22 cellular contexts compared by ENCODE assay signal in the genomic region with DNA sequence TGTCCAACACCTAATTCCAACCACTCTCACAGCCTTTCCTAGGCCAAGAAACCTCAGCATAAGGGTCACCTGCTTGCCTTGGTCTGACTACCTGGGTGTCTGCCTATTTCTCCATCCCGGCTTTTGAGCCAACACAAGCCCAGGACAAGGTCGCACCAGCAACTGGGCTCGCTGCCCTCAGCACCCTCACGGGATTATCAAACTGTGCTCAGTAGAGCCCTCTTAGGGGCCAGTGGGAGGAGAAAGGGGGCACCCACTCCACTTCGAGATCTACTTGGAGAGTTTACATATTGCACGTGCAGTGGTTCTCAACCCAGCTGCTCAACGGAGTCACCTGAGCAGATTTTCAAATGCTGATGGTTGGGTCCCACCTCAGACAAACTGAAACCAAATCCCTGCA. TPM values are rescaled to one million over a fixed set of nuclear protein-coding genes. Genes with fewer than 3 reads are reported as not detected.
A peak's percentile ranks its signal among the peaks of the same experiment; 100 is the strongest.
DNase-seq lines count a peak whose midpoint lies in the region; ATAC-seq and TF ChIP-seq lines count a peak whose summit lies in the region.
"Had no signal": no experiment of that assay in that cellular context is flagged by ENCODE, and none has a peak within 500 bp of the region (broad histone marks: within the 10 kb centered on the region; RNA-seq: fewer than 3 reads in every experiment).

No MANE protein-coding gene starts in this region.

- H3K4me3 ChIP-seq in CD8-positive, alpha-beta T cell (ENCODE audit: low read depth, low read length): no peak overlapping the region
- H3K4me3 ChIP-seq in lung (no peak overlapping the region), aorta (ENCODE audit: low read length in 2 of 2) (no peak overlapping the region)
- H3K4me3 ChIP-seq: GM12878, PC-9 had no signal

- H3K27me3 Mint-ChIP-seq in activated CD4-positive, alpha-beta T cell treated with anti-CD3 and anti-CD28 coated beads, Interleukin-2, amount 10 ng/mL, durations not matched to agents 24 days and 14 days: no peaks in the 10 kb centered on the region
- H3K27me3 Mint-ChIP-seq in activated naive CD4-positive, alpha-beta T cell treated with anti-CD3 and anti-CD28 coated beads for 36 hours (ENCODE audit: low read depth): no peaks in the 10 kb centered on the region
- H3K27me3 Mint-ChIP-seq in CD8-positive, alpha-beta T cell (ENCODE audit: low read depth): no peaks in the 10 kb centered on the region

- no peaks in the 10 kb centered on the region for H3K9me3 ChIP-seq in CD8-positive, alpha-beta T cell (ENCODE audit: low read length)
- no peaks in the 10 kb centered on the region for H3K9me3 ChIP-seq in lung (ENCODE audit: control insufficient read depth in 2 of 2, insufficient read depth in 1 of 2, low read length in 1 of 2)
- no peaks in the 10 kb centered on the region for H3K9me3 ChIP-seq in aorta (ENCODE audit: control insufficient read depth, low read length)
- H3K9me3 ChIP-seq: BE2C had no signal

- H3K4me1 Mint-ChIP-seq in activated CD4-positive, alpha-beta T cell treated with anti-CD3 and anti-CD28 coated beads, Interleukin-2, amount 10 ng/mL, durations not matched to agents 24 days and 14 days: peaks cover 8% of the 10 kb centered on the region
- peaks cover 3% of the 10 kb centered on the region for H3K4me1 Mint-ChIP-seq in activated naive CD4-positive, alpha-beta T cell treated with anti-CD3 and anti-CD28 coated beads for 36 hours (ENCODE audit: low read depth)
- peaks cover 4% of the 10 kb centered on the region for H3K4me1 Mint-ChIP-seq in CD8-positive, alpha-beta T cell (ENCODE audit: low read depth)

- peaks cover 64% of the 10 kb centered on the region for H3K36me3 Mint-ChIP-seq in activated CD4-positive, alpha-beta T cell treated with anti-CD3 and anti-CD28 coated beads, Interleukin-2, amount 10 ng/mL, durations not matched to agents 24 days and 14 days (ENCODE audit: low read depth)
- H3K36me3 Mint-ChIP-seq in activated naive CD4-positive, alpha-beta T cell treated with anti-CD3 and anti-CD28 coated beads, Interleukin-2, amount 50 U/mL, for 72 hours: peaks cover 17 to 35% of the 10 kb centered on the region in 2 donors
- H3K36me3 Mint-ChIP-seq in activated naive CD4-positive, alpha-beta T cell treated with anti-CD3 and anti-CD28 coated beads for 36 hours (ENCODE audit: low read depth): peaks cover 46% of the 10 kb centered on the region
- H3K36me3 Mint-ChIP-seq in CD8-positive, alpha-beta T cell: peaks cover 44% of the 10 kb centered on the region

- H3K9me3 Mint-ChIP-seq in activated CD4-positive, alpha-beta T cell treated with anti-CD3 and anti-CD28 coated beads, Interleukin-2, amount 10 ng/mL, durations not matched to agents 24 days and 14 days: peaks cover 3% of the 10 kb centered on the region
- peaks cover 0 to 4% of the 10 kb centered on the region in 2 donors for H3K9me3 Mint-ChIP-seq in activated naive CD4-positive, alpha-beta T cell treated with anti-CD3 and anti-CD28 coated beads, Interleukin-2, amount 50 U/mL, for 72 hours
- peaks cover 12% of the 10 kb centered on the region for H3K9me3 Mint-ChIP-seq in activated naive CD4-positive, alpha-beta T cell treated with anti-CD3 and anti-CD28 coated beads for 36 hours
- peaks cover 4% of the 10 kb centered on the region for H3K9me3 Mint-ChIP-seq in CD8-positive, alpha-beta T cell

- no peak for DNase-seq in activated CD4-positive, alpha-beta T cell treated with anti-CD3 and anti-CD28 coated beads, Interleukin-2, amount 10 ng/mL, durations not matched to agents 24 days and 14 days
- no peak for DNase-seq in activated CD4-positive, alpha-beta T cell treated with anti-CD3 and anti-CD28 coated beads for 1 hour
- no peak for DNase-seq in activated naive CD4-positive, alpha-beta T cell treated with anti-CD3 and anti-CD28 coated beads, Interleukin-2, amount 50 U/mL, for 72 hours (ENCODE audit: low spot score in 2 of 2)
- DNase-seq in activated naive CD4-positive, alpha-beta T cell treated with anti-CD3 and anti-CD28 coated beads for 36 hours: no peak
- no peak for DNase-seq in CD8-positive, alpha-beta T cell
- DNase-seq in lung (ENCODE audit: low spot score) (peak; percentile 28), aorta (no peak)
- DNase-seq: BE2C, COR-L47, DND-41, Karpas-422, MV-4-11, NCI-H1105 treated with DMSO at 0.1 percent for 48 hours, NCI-H2029 treated with DMSO at 0.1 percent for 48 hours, NCI-H226, NCI-H510A treated with DMSO at 0.1 percent for 48 hours, NCI-H748 treated with DMSO at 0.1 percent for 48 hours, PC-9, RPMI8226 had no signal

- H3K27me3 ChIP-seq in CD8-positive, alpha-beta T cell (ENCODE audit: insufficient read depth, low read length): no peaks in the 10 kb centered on the region
- H3K27me3 ChIP-seq in lung (ENCODE audit: control insufficient read depth, insufficient read depth) (no peaks in the 10 kb centered on the region), aorta (ENCODE audit: control insufficient read depth in 1 of 2, insufficient read depth in 2 of 2, low read length in 1 of 2) (no peaks in the 10 kb centered on the region)
- H3K27me3 ChIP-seq: BE2C had no signal

- CTCF ChIA-PET in activated naive CD4-positive, alpha-beta T cell treated with anti-CD3 and anti-CD28 coated beads for 36 hours (lab: Charles Lee): interaction anchor here (0.6 kb wide), 1 partner anchor 69 kb away, joined by 3 read pairs; no protein-coding TSS in a partner anchor
- CTCF ChIA-PET in CD8-positive, alpha-beta T cell (lab: Charles Lee): interaction anchor here (0.7 to 1.7 kb wide), 3 partner anchors 8 to 503 kb away, joined by 3 to 5 read pairs (median 3); no protein-coding TSS in a partner anchor

- POLR2A ChIA-PET in CD8-positive, alpha-beta T cell (lab: Charles Lee): no interaction called here

- intact Hi-C loops in activated CD4-positive, alpha-beta T cell treated with anti-CD3 and anti-CD28 coated beads, Interleukin-2, amount 10 ng/mL, durations not matched to agents 24 days and 14 days (cut with micrococcal nuclease): no loop called here
- intact Hi-C loops in activated naive CD4-positive, alpha-beta T cell treated with anti-CD3 and anti-CD28 coated beads for 36 hours (cut with micrococcal nuclease): no loop called here
- intact Hi-C loops in CD8-positive, alpha-beta T cell (cut with DNase I, micrococcal nuclease): loop anchor here (2.0 to 5.0 kb wide), 2 partner anchors 31 to 457 kb away; partner anchors contain the start of gene TSPAN3 (in 1 of the 2)
- intact Hi-C loops in aorta (cut with DNase I): no loop called here

- no peak for ATAC-seq in activated naive CD4-positive, alpha-beta T cell treated with anti-CD3 and anti-CD28 coated beads, Interleukin-2, amount 50 U/mL, for 72 hours
- no peak for ATAC-seq in CD8-positive, alpha-beta T cell
- ATAC-seq in lung (ENCODE audit: insufficient read depth, low FRiP score) (no peak), HG02571 (IDR thresholded peaks at IDR 0.05; ENCODE audit: unreplicated experiment) (no peak), aorta (ENCODE audit: low FRiP score) (no peak)
- ATAC-seq: GM12878 had no signal

- H3K4me3 Mint-ChIP-seq in activated CD4-positive, alpha-beta T cell treated with anti-CD3 and anti-CD28 coated beads, Interleukin-2, amount 10 ng/mL, durations not matched to agents 24 days and 14 days: no peak overlapping the region
- no peak overlapping the region for H3K4me3 Mint-ChIP-seq in activated naive CD4-positive, alpha-beta T cell treated with anti-CD3 and anti-CD28 coated beads for 36 hours
- no peak overlapping the region for H3K4me3 Mint-ChIP-seq in CD8-positive, alpha-beta T cell

- no peaks in the 10 kb centered on the region for H3K4me1 ChIP-seq in CD8-positive, alpha-beta T cell (ENCODE audit: insufficient read depth, low read length)
- H3K4me1 ChIP-seq in lung (ENCODE audit: control insufficient read depth in 2 of 2, insufficient read depth in 2 of 2, low read length in 2 of 2) (peaks cover 0 to 4% of the 10 kb centered on the region in 2 donors), aorta (ENCODE audit: control insufficient read depth in 1 of 2, insufficient read depth in 2 of 2, low read length in 2 of 2) (no peaks in the 10 kb centered on the region)
- H3K4me1 ChIP-seq: BE2C had no signal

- TF ChIP-seq CTCF in CD8-positive, alpha-beta T cell (IDR thresholded peaks at IDR 0.05): no peak
- TF ChIP-seq CTCF in lung (IDR thresholded peaks at IDR 0.05; ENCODE audit: control extremely low read depth, extremely low read depth): no peak

- WGBS in lung, 2 donors: 78% methylated on average over 7 of the region's 7 CpGs; no CpG with 5 or more reads in 1 of the 2 donors
- no CpG with 5 or more reads among the region's 7 CpGs for WGBS in aorta, 2 donors

- no peak overlapping the region for H3K27ac ChIP-seq in CD8-positive, alpha-beta T cell (ENCODE audit: low read depth, low read length)
- H3K27ac ChIP-seq in lung (ENCODE audit: low read depth in 1 of 2, low read length in 1 of 2) (no peak overlapping the region), aorta (ENCODE audit: low read depth in 1 of 2, low read length in 2 of 2) (no peak overlapping the region)
- H3K27ac ChIP-seq: PC-9 had no signal

- peak overlapping the region; percentile 62 for H3K27ac Mint-ChIP-seq in activated CD4-positive, alpha-beta T cell treated with anti-CD3 and anti-CD28 coated beads, Interleukin-2, amount 10 ng/mL, durations not matched to agents 24 days and 14 days
- H3K27ac Mint-ChIP-seq in activated naive CD4-positive, alpha-beta T cell treated with anti-CD3 and anti-CD28 coated beads, Interleukin-2, amount 50 U/mL, for 72 hours: peak overlapping the region; percentile 31 to 97
- no peak overlapping the region for H3K27ac Mint-ChIP-seq in activated naive CD4-positive, alpha-beta T cell treated with anti-CD3 and anti-CD28 coated beads for 36 hours
- H3K27ac Mint-ChIP-seq in CD8-positive, alpha-beta T cell: peak overlapping the region; percentile 22

- peaks cover 27% of the 10 kb centered on the region for H3K36me3 ChIP-seq in CD8-positive, alpha-beta T cell (ENCODE audit: insufficient read depth, low read length)
- H3K36me3 ChIP-seq in lung (ENCODE audit: control insufficient read depth in 2 of 2, insufficient read depth in 2 of 2, low read length in 2 of 2) (peaks cover 5 to 40% of the 10 kb centered on the region in 2 donors), aorta (ENCODE audit: control insufficient read depth in 1 of 2, insufficient read depth in 2 of 2, low read length in 1 of 2) (peaks cover 2 to 3% of the 10 kb centered on the region in 2 donors)

RNA-seq across cellular contexts. Expression of gene TSPAN3, which starts 31.1 kb away (rescaled TPM):
- total RNA-seq in activated CD4-positive, alpha-beta T cell treated with anti-CD3 and anti-CD28 coated beads, Interleukin-2, amount 10 ng/mL, durations not matched to agents 24 days and 14 days: 41.4 and 43.0 TPM in 2 replicates
- total RNA-seq in activated naive CD4-positive, alpha-beta T cell treated with anti-CD3 and anti-CD28 coated beads, Interleukin-2, amount 50 U/mL, for 72 hours: 10 to 100 TPM in 1 of 2 donors, 1 to 10 TPM in 1; 6.9 to 27.1 TPM
- 10 to 100 TPM; 21.9 to 24.9 TPM for total RNA-seq in activated naive CD4-positive, alpha-beta T cell treated with anti-CD3 and anti-CD28 coated beads for 36 hours
- total RNA-seq in CD8-positive, alpha-beta T cell: 10 to 100 TPM; 21.4 to 22.7 TPM
- total RNA-seq in lung (100 to 1,000 TPM; 339 to 494 TPM), aorta (100 to 1,000 TPM; 106 to 121 TPM)
- polyA plus RNA-seq in lung (100 to 1,000 TPM; 428 to 472 TPM), aorta (100 to 1,000 TPM; 107 to 123 TPM)

RNA-seq across cellular contexts. Expression of gene PSTPIP1, which starts 44.9 kb away (rescaled TPM):
- 182 and 186 TPM in 2 replicates for total RNA-seq in activated CD4-positive, alpha-beta T cell treated with anti-CD3 and anti-CD28 coated beads, Interleukin-2, amount 10 ng/mL, durations not matched to agents 24 days and 14 days
- 100 to 1,000 TPM in 1 of 2 donors, 10 to 100 TPM in 1; 95.5 to 149 TPM for total RNA-seq in activated naive CD4-positive, alpha-beta T cell treated with anti-CD3 and anti-CD28 coated beads, Interleukin-2, amount 50 U/mL, for 72 hours
- total RNA-seq in activated naive CD4-positive, alpha-beta T cell treated with anti-CD3 and anti-CD28 coated beads for 36 hours: 100 to 1,000 TPM in 1 of 2 experiments, 10 to 100 TPM in 1; 94.2 to 102 TPM
- 10 to 100 TPM; 86.7 to 88.0 TPM for total RNA-seq in CD8-positive, alpha-beta T cell
- total RNA-seq in lung: 10 to 100 TPM; 12.4 to 27.8 TPM
- polyA plus RNA-seq in lung: 10 to 100 TPM; 13.4 to 39.6 TPM
- total RNA-seq in aorta: 10 to 100 TPM; 14.1 to 42.9 TPM
- 10 to 100 TPM; 16.5 to 30.4 TPM for polyA plus RNA-seq in aorta
- total RNA-seq: M059J, PC-9 had no signal

Comparison
In these comparisons a context has a peak if more than half of its experiments do, and no peak if none do; other contexts are left out.
1. intact Hi-C loops: an anchor here in CD8-positive, alpha-beta T cell (2.0 to 5.0 kb wide); none called in activated CD4-positive, alpha-beta T cell treated with anti-CD3 and anti-CD28 coated beads, Interleukin-2, amount 10 ng/mL, durations not matched to agents 24 days and 14 days, activated naive CD4-positive, alpha-beta T cell treated with anti-CD3 and anti-CD28 coated beads for 36 hours and aorta.